8 cellular contexts compared by ENCODE assay signal in genomic region chr16:13453938-13454553, GRCh38.
A peak's percentile ranks its signal among the peaks of the same experiment; 100 is the strongest.
DNase-seq lines count a peak whose midpoint lies in the region; ATAC-seq and TF ChIP-seq lines count a peak whose summit lies in the region.

No MANE protein-coding gene starts in this region.

- dilution Hi-C loops in mammary epithelial cell (cut with HindIII; ENCODE audit: low sequenced_read_pairs): no loop called here

- DNase-seq in A673 (ENCODE audit: low spot score) (peak; percentile 23), GM10266 (ENCODE audit: extremely low spot score) (peak; percentile 36), NCI-H524 (lab: John Stamatoyannopoulos, UW) (peak; percentile 24 to 55), mammary epithelial cell (peak; percentile 48), occipital lobe (lab: John Stamatoyannopoulos, UW) (peak; percentile 2), sciatic nerve (ENCODE audit: low spot score) (no peak)

- H3K9me3 ChIP-seq in A673 (ENCODE audit: low read depth, low read length, poor library complexity, severe bottlenecking) (no peaks in the 10 kb centered on the region), mammary epithelial cell (replicated peaks; ENCODE audit: insufficient read depth, low read length) (no peaks in the 10 kb centered on the region)

- TF ChIP-seq CTCF in A673 (conservative IDR thresholded peaks at IDR 0.05; ENCODE audit: low read depth, low read length) (peak; percentile 71), GM10266 (IDR thresholded peaks at IDR 0.05; ENCODE audit: control insufficient read depth, insufficient read depth, low read depth, missing control alignments) (peak; percentile 44), mammary epithelial cell (conservative IDR thresholded peaks at IDR 0.05 in 1 of 2, IDR thresholded peaks at IDR 0.05 in 1 of 2; ENCODE audit: extremely low read depth in 1 of 2, insufficient read depth in 1 of 2, low read depth in 1 of 2, low read length in 2 of 2) (peak; percentile 67 to 69)

- no peaks in the 10 kb centered on the region for H3K27me3 ChIP-seq in A673 (replicated peaks; ENCODE audit: insufficient read depth, low read depth, low read length, poor library complexity)
- no peaks in the 10 kb centered on the region for H3K27me3 ChIP-seq in mammary epithelial cell (ENCODE audit: insufficient read depth, low read length)

- H2AFZ ChIP-seq in mammary epithelial cell (ENCODE audit: low read depth, low read length): peak overlapping the region; percentile 45

- intact Hi-C loops in A673 (cut with micrococcal nuclease; ENCODE audit: unreplicated experiment): loop anchor here (5.0 kb wide), 2 partner anchors 557 to 882 kb away; no protein-coding TSS in a partner anchor
- intact Hi-C loops in mammary epithelial cell (cut with micrococcal nuclease): loop anchor here (1.0 to 10.0 kb wide), 11 partner anchors 75 to 1357 kb away; partner anchors contain the start of gene CPPED1
- intact Hi-C loops in sciatic nerve (cut with DNase I): no loop called here

- in situ Hi-C loops in mammary epithelial cell (cut with MboI; ENCODE audit: low sequenced_read_pairs in 2 of 2): loop anchor here (5.0 to 10.0 kb wide), 2 partner anchors 557 to 559 kb away; no protein-coding TSS in a partner anchor

- POLR2A ChIA-PET in A673 (lab: Charles Lee; ENCODE audit: low non-redundant PET): no interaction called here

- 42% methylated on average over 10 of the region's 10 CpGs for WGBS in mammary epithelial cell (ENCODE audit: low coverage, missing lambda C conversion rate)

- H3K4me1 ChIP-seq in A673 (ENCODE audit: insufficient read depth, low read length, poor library complexity, severe bottlenecking) (no peaks in the 10 kb centered on the region), mammary epithelial cell (ENCODE audit: insufficient read depth, low read length) (peaks cover 15% of the 10 kb centered on the region)

- CTCF ChIA-PET in A673 (lab: Charles Lee) (interaction anchor here (0.6 kb wide), 1 partner anchor 367 kb away, joined by 5 read pairs; no protein-coding TSS in a partner anchor), mammary epithelial cell (lab: Charles Lee; ENCODE audit: low non-redundant PET) (interaction anchor here (0.6 kb wide), 1 partner anchor 65 kb away, joined by 5 read pairs; no protein-coding TSS in a partner anchor)

- H3K79me2 ChIP-seq in mammary epithelial cell (ENCODE audit: insufficient read depth, low read length): no peaks in the 10 kb centered on the region

- no peak overlapping the region for H3K9ac ChIP-seq in mammary epithelial cell (ENCODE audit: insufficient read depth, low read length)

- H3K4me2 ChIP-seq in mammary epithelial cell (ENCODE audit: insufficient read depth, low read depth, low read length): no peak overlapping the region

- H3K36me3 ChIP-seq in A673 (ENCODE audit: insufficient read depth, low read length, poor library complexity, severe bottlenecking) (no peaks in the 10 kb centered on the region), mammary epithelial cell (ENCODE audit: insufficient read depth, low read length) (no peaks in the 10 kb centered on the region)

- ATAC-seq in HG03565 (IDR thresholded peaks at IDR 0.05; ENCODE audit: unreplicated experiment) (no peak), sciatic nerve (no peak)
- ATAC-seq in activated CD4-positive, CD25-positive, alpha-beta regulatory T cell treated with anti-CD3 and anti-CD28 coated beads, Interleukin-2, amount 50 U/mL, for 24 hours: no peak

- no peaks in the 10 kb centered on the region for H4K20me1 ChIP-seq in mammary epithelial cell (ENCODE audit: insufficient read depth, low read length)

- H3K27ac ChIP-seq in A673 (ENCODE audit: low read depth, low read length, poor library complexity, severe bottlenecking) (no peak overlapping the region), mammary epithelial cell (ENCODE audit: insufficient read depth, low read depth, low read length) (peak overlapping the region; percentile 50)

- H3K4me3 ChIP-seq in A673 (ENCODE audit: low read depth, low read length, poor library complexity, severe bottlenecking) (no peak overlapping the region), mammary epithelial cell (replicated peaks in 1 of 3; ENCODE audit: insufficient read depth in 1 of 3, low read depth in 2 of 3, low read length in 3 of 3) (no peak overlapping the region)

- BruUV-seq in A673 (replicated peaks; lab: Mats Ljungman, UMichigan) (no TSS peak), mammary epithelial cell (replicated peaks; lab: Mats Ljungman, UMichigan) (no TSS peak)
